Comparison of ENCODE assay signal across 28 cellular contexts in genomic region chr3:44066806-44067205, GRCh38.
DNase-seq lines count a peak whose midpoint lies in the region; ATAC-seq and TF ChIP-seq lines count a peak whose summit lies in the region.
"Had no signal": no experiment of that assay in that cellular context is flagged by ENCODE, and none has a peak within 500 bp of the region (broad histone marks: within the 10 kb centered on the region; RNA-seq: fewer than 3 reads in every experiment).

No MANE protein-coding gene starts in this region.

- H3K4ac ChIP-seq in mesenchymal stem cell (ENCODE audit: low read depth in 1 of 2, low read length in 2 of 2), result no peak overlapping the region

- H3K4me3 ChIP-seq in PC-3 (ENCODE audit: low read length) (no peak overlapping the region), mesenchymal stem cell (ENCODE audit: insufficient read depth in 1 of 2, low read depth in 1 of 2, low read length in 2 of 2) (no peak overlapping the region)
- H3K4me3 ChIP-seq: psoas muscle, SJSA1, testis, uterus had no signal

- TF ChIP-seq CTCF in PC-3 (conservative IDR thresholded peaks at IDR 0.05; ENCODE audit: low read depth, low read length), result no peak

- H3K23ac ChIP-seq in mesenchymal stem cell (ENCODE audit: low read length in 2 of 2), result no peak overlapping the region

- intact Hi-C loops in PC-3 (cut with micrococcal nuclease), result loop anchor here (5.0 kb wide), 3 partner anchors 130 to 300 kb away; no protein-coding TSS in a partner anchor
- intact Hi-C loops in activated T-helper 1 cell treated with anti-CD3 and anti-CD28 coated beads, Interleukin-12 subunit alpha, Interleukin-12 subunit beta, Interleukin-2, Interleukin-4 antibody, amounts not matched to agents 30 ng/mL and 10 ng/mL and 1 ng/mL, durations not matched to agents 14 hours and 24 hours and 36 hours (cut with micrococcal nuclease), result no loop called here

- H3K9me3 Mint-ChIP-seq in activated T-helper 1 cell treated with anti-CD3 and anti-CD28 coated beads, Interleukin-12 subunit alpha, Interleukin-12 subunit beta, Interleukin-2, Interleukin-4 antibody, amounts not matched to agents 30 ng/mL and 10 ng/mL and 1 ng/mL, durations not matched to agents 14 hours and 24 hours and 36 hours, result no peaks in the 10 kb centered on the region
- H3K9me3 Mint-ChIP-seq: activated CD4-positive, alpha-beta memory T cell treated with anti-CD3 and anti-CD28 coated beads for 36 hours; activated naive CD8-positive, alpha-beta T cell treated with anti-CD3 and anti-CD28 coated beads, Interleukin-2, amount 50 U/mL, for 24 hours; CD4-positive, CD25-positive, alpha-beta regulatory T cell; memory B cell had no signal

- H3K27ac ChIP-seq in PC-3 (ENCODE audit: low read length) (no peak overlapping the region), mesenchymal stem cell (ENCODE audit: low read length, poor library complexity, severe bottlenecking) (no peak overlapping the region)
- H3K27ac ChIP-seq: neutrophil, psoas muscle, SJSA1, testis, uterus had no signal

- H3K9ac ChIP-seq in PC-3 (ENCODE audit: low read length) (no peak overlapping the region), mesenchymal stem cell (ENCODE audit: low read length) (peak overlapping the region; percentile 26)

- H3F3A ChIP-seq in PC-3 (ENCODE audit: low read length, unreplicated experiment), result peaks cover 9% of the 10 kb centered on the region

- H3K27ac Mint-ChIP-seq in activated T-helper 1 cell treated with anti-CD3 and anti-CD28 coated beads, Interleukin-12 subunit alpha, Interleukin-12 subunit beta, Interleukin-2, Interleukin-4 antibody, amounts not matched to agents 30 ng/mL and 10 ng/mL and 1 ng/mL, durations not matched to agents 14 hours and 24 hours and 36 hours, result no peak overlapping the region
- H3K27ac Mint-ChIP-seq: activated CD4-positive, alpha-beta memory T cell treated with anti-CD3 and anti-CD28 coated beads for 36 hours; activated naive CD8-positive, alpha-beta T cell treated with anti-CD3 and anti-CD28 coated beads, Interleukin-2, amount 50 U/mL, for 24 hours; CD4-positive, CD25-positive, alpha-beta regulatory T cell; memory B cell had no signal

- no peaks in the 10 kb centered on the region for H3K36me3 ChIP-seq in PC-3 (ENCODE audit: low read depth, low read length)
- H3K36me3 ChIP-seq in mesenchymal stem cell (ENCODE audit: control insufficient read depth in 1 of 2, insufficient read depth in 2 of 2, low read depth in 1 of 2, low read length in 2 of 2), result peaks cover 0 to 3% of the 10 kb centered on the region in 2 experiments
- H3K36me3 ChIP-seq: neutrophil, SJSA1, uterus had no signal

- no peak overlapping the region for H2BK12ac ChIP-seq in mesenchymal stem cell (ENCODE audit: low read length in 2 of 2)

- POLR2A ChIA-PET in PC-3 (lab: Charles Lee; ENCODE audit: unreplicated experiment), result no interaction called here

- peaks cover 13% of the 10 kb centered on the region for H3K27me3 Mint-ChIP-seq in activated T-helper 1 cell treated with anti-CD3 and anti-CD28 coated beads, Interleukin-12 subunit alpha, Interleukin-12 subunit beta, Interleukin-2, Interleukin-4 antibody, amounts not matched to agents 30 ng/mL and 10 ng/mL and 1 ng/mL, durations not matched to agents 14 hours and 24 hours and 36 hours (ENCODE audit: insufficient read depth)

- H3K27me3 ChIP-seq in PC-3 (ENCODE audit: low read length) (no peaks in the 10 kb centered on the region), mesenchymal stem cell (ENCODE audit: control insufficient read depth in 1 of 2, insufficient read depth in 1 of 2, low read length in 2 of 2) (no peaks in the 10 kb centered on the region)
- H3K27me3 ChIP-seq: SJSA1, testis had no signal

- no peak overlapping the region for H2BK120ac ChIP-seq in mesenchymal stem cell (ENCODE audit: low read depth, low read length)

- ATAC-seq in PC-3 (no peak), HG03135 (IDR thresholded peaks at IDR 0.05; ENCODE audit: unreplicated experiment) (no peak), HG02852 (IDR thresholded peaks at IDR 0.05; ENCODE audit: unreplicated experiment) (no peak), GM19328 (IDR thresholded peaks at IDR 0.05; ENCODE audit: unreplicated experiment) (no peak)
- ATAC-seq: activated CD4-positive, CD25-positive, alpha-beta regulatory T cell treated with anti-CD3 and anti-CD28 coated beads, Interleukin-2, amount 50 U/mL, for 24 hours; activated naive CD8-positive, alpha-beta T cell treated with anti-CD3 and anti-CD28 coated beads, Interleukin-2, amount 50 U/mL, for 24 hours; psoas muscle had no signal

- no peaks in the 10 kb centered on the region for H3K79me2 ChIP-seq in PC-3 (ENCODE audit: low read length)

- H2AFZ ChIP-seq in PC-3 (ENCODE audit: low read length) (no peak overlapping the region), mesenchymal stem cell (ENCODE audit: low read depth, low read length) (no peak overlapping the region)

- H3K14ac ChIP-seq in mesenchymal stem cell (ENCODE audit: low read length in 2 of 2), result no peak overlapping the region

- peak; percentile 92 for DNase-seq in COLO829 (ENCODE audit: low spot score)
- DNase-seq in PC-3, result peak; percentile 21
- peak; percentile 41 for DNase-seq in ecto neural progenitor cell (ENCODE audit: low spot score)
- no peak for DNase-seq in mesenchymal stem cell
- no peak for DNase-seq in activated T-helper 1 cell treated with anti-CD3 and anti-CD28 coated beads, Interleukin-12 subunit alpha, Interleukin-12 subunit beta, Interleukin-2, Interleukin-4 antibody, amounts not matched to agents 30 ng/mL and 10 ng/mL and 1 ng/mL, durations not matched to agents 14 hours and 24 hours and 36 hours (ENCODE audit: low spot score)
- DNase-seq: 8988T; activated CD4-positive, alpha-beta memory T cell treated with anti-CD3 and anti-CD28 coated beads for 36 hours; activated effector memory CD4-positive, alpha-beta T cell treated with anti-CD3 and anti-CD28 coated beads, Interleukin-2, amount 50 U/mL, for 16 hours; activated naive CD8-positive, alpha-beta T cell treated with anti-CD3 and anti-CD28 coated beads, Interleukin-2, amount 50 U/mL, for 24 hours; CD4-positive, CD25-positive, alpha-beta regulatory T cell; cerebellar nuclear complex; Kasumi-1; NCI-H1092 treated with DMSO at 0.1 percent for 48 hours; NCI-H187 treated with DMSO at 0.1 percent for 48 hours; NCI-H526 treated with DMSO at 0.1 percent for 48 hours; psoas muscle; RPMI8226; stimulated activated naive CD4-positive, alpha-beta T cell; T-helper 1 cell; testis; uterus had no signal

- H3K9me3 ChIP-seq in PC-3 (ENCODE audit: low read length) (no peaks in the 10 kb centered on the region), mesenchymal stem cell (ENCODE audit: control insufficient read depth, low read length) (no peaks in the 10 kb centered on the region)
- H3K9me3 ChIP-seq: neutrophil, psoas muscle, SJSA1, testis, uterus had no signal

- H3K36me3 Mint-ChIP-seq in activated T-helper 1 cell treated with anti-CD3 and anti-CD28 coated beads, Interleukin-12 subunit alpha, Interleukin-12 subunit beta, Interleukin-2, Interleukin-4 antibody, amounts not matched to agents 30 ng/mL and 10 ng/mL and 1 ng/mL, durations not matched to agents 14 hours and 24 hours and 36 hours (ENCODE audit: low read depth), result no peaks in the 10 kb centered on the region
- H3K36me3 Mint-ChIP-seq: activated CD4-positive, alpha-beta memory T cell treated with anti-CD3 and anti-CD28 coated beads for 36 hours; CD4-positive, CD25-positive, alpha-beta regulatory T cell; memory B cell had no signal

- H3K4me1 ChIP-seq in PC-3 (ENCODE audit: insufficient read depth, low read length), result peaks cover 28% of the 10 kb centered on the region
- H3K4me1 ChIP-seq in mesenchymal stem cell (ENCODE audit: control insufficient read depth, insufficient read depth, low read depth, low read length), result peaks cover 12% of the 10 kb centered on the region
- H3K4me1 ChIP-seq: psoas muscle, SJSA1, testis, uterus had no signal

- H2AK5ac ChIP-seq in mesenchymal stem cell (ENCODE audit: low read length, severe bottlenecking), result no peak overlapping the region

- no peak overlapping the region for H3K18ac ChIP-seq in mesenchymal stem cell (ENCODE audit: low read depth in 1 of 2, low read length in 2 of 2)

- no peaks in the 10 kb centered on the region for H3K9me2 ChIP-seq in PC-3 (replicated peaks; ENCODE audit: low read length)

- H3K4me1 Mint-ChIP-seq in activated T-helper 1 cell treated with anti-CD3 and anti-CD28 coated beads, Interleukin-12 subunit alpha, Interleukin-12 subunit beta, Interleukin-2, Interleukin-4 antibody, amounts not matched to agents 30 ng/mL and 10 ng/mL and 1 ng/mL, durations not matched to agents 14 hours and 24 hours and 36 hours (ENCODE audit: low read depth), result no peaks in the 10 kb centered on the region
- H3K4me1 Mint-ChIP-seq: activated naive CD8-positive, alpha-beta T cell treated with anti-CD3 and anti-CD28 coated beads, Interleukin-2, amount 50 U/mL, for 24 hours; CD4-positive, CD25-positive, alpha-beta regulatory T cell; memory B cell had no signal

- H4K20me1 ChIP-seq in PC-3 (ENCODE audit: low read length), result no peaks in the 10 kb centered on the region

- no peak overlapping the region for H2BK15ac ChIP-seq in mesenchymal stem cell (ENCODE audit: low read depth, poor library complexity, severe bottlenecking)

- H3K79me1 ChIP-seq in mesenchymal stem cell (replicated peaks; ENCODE audit: low read length, poor library complexity, severe bottlenecking), result peaks cover 2% of the 10 kb centered on the region

- BruUV-seq in PC-3 (replicated peaks; lab: Mats Ljungman, UMichigan), result no TSS peak

- CTCF ChIA-PET in PC-3 (lab: Charles Lee), result no interaction called here

- WGBS in mesenchymal stem cell, result 86% methylated on average over 2 of the region's 3 CpGs

- no peak overlapping the region for H3K4me2 ChIP-seq in PC-3 (ENCODE audit: low read length)
- no peak overlapping the region for H3K4me2 ChIP-seq in mesenchymal stem cell (ENCODE audit: low read length, poor library complexity, severe bottlenecking)

- no peak overlapping the region for H3K4me3 Mint-ChIP-seq in activated T-helper 1 cell treated with anti-CD3 and anti-CD28 coated beads, Interleukin-12 subunit alpha, Interleukin-12 subunit beta, Interleukin-2, Interleukin-4 antibody, amounts not matched to agents 30 ng/mL and 10 ng/mL and 1 ng/mL, durations not matched to agents 14 hours and 24 hours and 36 hours
- H3K4me3 Mint-ChIP-seq: activated CD4-positive, alpha-beta memory T cell treated with anti-CD3 and anti-CD28 coated beads for 36 hours; activated naive CD8-positive, alpha-beta T cell treated with anti-CD3 and anti-CD28 coated beads, Interleukin-2, amount 50 U/mL, for 24 hours; CD4-positive, CD25-positive, alpha-beta regulatory T cell; memory B cell had no signal

- no peak overlapping the region for H4K91ac ChIP-seq in mesenchymal stem cell (ENCODE audit: low read length)

- no peak overlapping the region for H2BK5ac ChIP-seq in mesenchymal stem cell (ENCODE audit: low read depth, low read length, poor library complexity, severe bottlenecking)

- H4K8ac ChIP-seq in mesenchymal stem cell (ENCODE audit: low read length), result no peak overlapping the region

Comparison
In these comparisons a context has a peak if more than half of its experiments do, and no peak if none do; other contexts are left out.
1. DNase-seq: peak in COLO829 (single experiment), PC-3 (single experiment) and ecto neural progenitor cell (single experiment); none in mesenchymal stem cell (single experiment) and activated T-helper 1 cell treated with anti-CD3 and anti-CD28 coated beads, Interleukin-12 subunit alpha, Interleukin-12 subunit beta, Interleukin-2, Interleukin-4 antibody, amounts not matched to agents 30 ng/mL and 10 ng/mL and 1 ng/mL, durations not matched to agents 14 hours and 24 hours and 36 hours (single experiment).